1 cellular context compared by ENCODE assay signal in the genomic region with DNA sequence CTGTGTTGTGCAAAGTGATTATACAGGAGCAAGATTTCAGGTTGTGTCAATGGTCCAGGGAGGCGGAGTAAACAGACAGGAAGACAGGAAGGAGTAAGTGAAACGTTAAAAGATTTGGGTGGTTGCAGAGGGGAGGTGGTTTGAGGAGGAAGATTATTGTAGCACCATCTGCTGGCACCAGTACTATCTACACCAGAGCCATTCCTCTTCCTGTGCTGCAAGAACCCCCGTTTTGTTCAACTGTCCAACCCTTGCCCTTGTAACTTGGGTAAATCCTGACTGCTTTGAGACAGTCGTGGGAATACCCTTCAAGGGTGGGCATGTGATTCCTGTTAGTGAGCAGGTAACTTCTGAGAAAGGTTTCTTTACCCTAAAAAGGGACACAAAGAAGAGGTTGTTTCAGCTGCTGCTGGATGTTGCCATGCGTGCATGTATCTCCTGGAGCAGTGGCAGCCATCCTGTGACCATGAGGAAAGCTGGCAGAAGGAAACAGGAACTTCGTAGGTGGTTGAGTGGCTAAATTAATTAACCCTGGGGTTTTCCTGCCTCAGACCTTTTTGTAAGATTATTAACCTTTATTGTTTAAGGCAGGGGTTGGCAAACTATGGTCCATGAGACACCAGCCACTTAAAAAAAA.
TF ChIP-seq lines count a peak whose summit lies in the region.

No MANE protein-coding gene starts in this region.

TF ChIP-seq in K562, 482 proteins besides CTCF, POLR2A, EP300 and RAD21 (continued from another document):
- TF ChIP-seq ELF1 (tag; IDR thresholded peaks at IDR 0.05): 0 out of 2 replicates have a peak, but pooled peaks have one; percentile 20
